ENCODE assay signal across 8 cellular contexts in genomic region chr11:57516061-57516443, GRCh38. TPM values are rescaled to one million over a fixed set of nuclear protein-coding genes. Genes with fewer than 3 reads are reported as not detected.
DNase-seq lines count a peak whose midpoint lies in the region; ATAC-seq and TF ChIP-seq lines count a peak whose summit lies in the region.

No MANE protein-coding gene starts in this region.

- no peaks in the 10 kb centered on the region for H3K9me3 ChIP-seq in left ventricle myocardium inferior (replicated peaks)
- no peaks in the 10 kb centered on the region for H3K9me3 ChIP-seq in uterus

- H3K27ac ChIP-seq in left ventricle myocardium inferior (replicated peaks): peak overlapping the region; percentile 79
- no peak overlapping the region for H3K27ac ChIP-seq in brain microvascular endothelial cell
- H3K27ac ChIP-seq in uterus: peak overlapping the region; percentile 84

- H3K4me1 ChIP-seq in left ventricle myocardium inferior (peaks cover 31% of the 10 kb centered on the region), uterus (no peaks in the 10 kb centered on the region)

- H3K36me3 ChIP-seq in left ventricle myocardium inferior: no peaks in the 10 kb centered on the region
- no peaks in the 10 kb centered on the region for H3K36me3 ChIP-seq in brain microvascular endothelial cell (replicated peaks)
- H3K36me3 ChIP-seq in uterus: no peaks in the 10 kb centered on the region

- no peaks in the 10 kb centered on the region for H3K9me3 Mint-ChIP-seq in mesothelial cell of epicardium

- H3K4me1 Mint-ChIP-seq in mesothelial cell of epicardium: peaks cover 11% of the 10 kb centered on the region

- H3K4me3 ChIP-seq in left ventricle myocardium inferior: peak overlapping the region; percentile 80
- peak overlapping the region; percentile 77 for H3K4me3 ChIP-seq in brain microvascular endothelial cell (ENCODE audit: low read depth, low read length)
- H3K4me3 ChIP-seq in uterus: peak overlapping the region; percentile 63 to 82

- TF ChIP-seq CTCF in left ventricle myocardium inferior (IDR thresholded peaks at IDR 0.05; ENCODE audit: borderline replicate concordance) (no peak), brain microvascular endothelial cell (IDR thresholded peaks at IDR 0.05; ENCODE audit: low read depth, low read length, missing control alignments) (no peak), mesothelial cell of epicardium (IDR thresholded peaks at IDR 0.05; ENCODE audit: unreplicated experiment) (no peak), uterus (IDR thresholded peaks at IDR 0.05) (no peak)

- H3K4me3 Mint-ChIP-seq in mesothelial cell of epicardium: peak overlapping the region; percentile 74

- no peak for ATAC-seq in left ventricle myocardium superior

- H3K27me3 ChIP-seq in left ventricle myocardium inferior (ENCODE audit: low read depth) (no peaks in the 10 kb centered on the region), brain microvascular endothelial cell (replicated peaks) (no peaks in the 10 kb centered on the region), uterus (no peaks in the 10 kb centered on the region)

- H3K27me3 Mint-ChIP-seq in mesothelial cell of epicardium (ENCODE audit: low read depth): peaks cover 73% of the 10 kb centered on the region

- no peaks in the 10 kb centered on the region for H3K36me3 Mint-ChIP-seq in mesothelial cell of epicardium

- no peak for TF ChIP-seq POLR2A in uterus (IDR thresholded peaks at IDR 0.05)

- no peak overlapping the region for H3K27ac Mint-ChIP-seq in mesothelial cell of epicardium

- intact Hi-C loops in left ventricle myocardium inferior (cut with micrococcal nuclease) (no loop called here), left ventricle myocardium superior (cut with micrococcal nuclease) (no loop called here), uterus (cut with DNase I; ENCODE audit: low total_unique reads) (no loop called here)

- in situ Hi-C loops in brain microvascular endothelial cell (cut with HindIII; ENCODE audit: low pct_ligation_motif_present, low sequenced_read_pairs): no loop called here

- DNase-seq in left ventricle myocardium inferior (no peak), left ventricle myocardium superior (no peak), brain microvascular endothelial cell (no peak), mesothelial cell of epicardium (ENCODE audit: low spot score in 2 of 2, unreplicated experiment in 2 of 2) (no peak), uterus (no peak), NCI-H1092 treated with DMSO at 0.1 percent for 48 hours (lab: John Stamatoyannopoulos, UW) (no peak)
- no peak for DNase-seq in stimulated activated CD4-positive, alpha-beta T cell treated with anti-CD3 and anti-CD28 coated beads, Interleukin-12 subunit alpha, Interleukin-12 subunit beta, amount 100 ng/mL, for 4 hours
- DNase-seq in activated CD8-positive, alpha-beta memory T cell treated with anti-CD3 and anti-CD28 coated beads for 24 hours: no peak

RNA-seq across cellular contexts. Expression of gene SLC43A1, which starts 0.6 kb away (rescaled TPM):
- 4.3 TPM for total RNA-seq in left ventricle myocardium inferior
- total RNA-seq in left ventricle myocardium superior: 4.5 TPM
- 2.1 to 3.3 TPM (median 2.8 TPM) in 3 replicates for total RNA-seq in mesothelial cell of epicardium
- total RNA-seq in uterus: 10 to 100 TPM; 13.1 to 48.4 (median 22.5) TPM

RNA-seq across cellular contexts. Expression of gene TIMM10, which starts 14.5 kb away (rescaled TPM):
- total RNA-seq in left ventricle myocardium inferior (61.0 TPM), left ventricle myocardium superior (56.7 TPM), mesothelial cell of epicardium (41.7 to 46.3 TPM (median 44.0 TPM) in 3 replicates), uterus (10 to 100 TPM in 3 of 4 donors, 1 to 10 TPM in 1; 7.7 to 47.4 (median 19.6) TPM)

RNA-seq across cellular contexts. Expression of gene SMTNL1, which starts 21.3 kb away (rescaled TPM):
- total RNA-seq in left ventricle myocardium inferior (not detected), left ventricle myocardium superior (not detected), mesothelial cell of epicardium (not detected in 3 replicates), uterus (not detected)

RNA-seq across cellular contexts. Expression of gene UBE2L6, which starts 51.4 kb away (rescaled TPM):
- 19.0 TPM for total RNA-seq in left ventricle myocardium inferior
- total RNA-seq in left ventricle myocardium superior: 18.0 TPM
- 35.5 to 41.4 TPM (median 39.2 TPM) in 3 replicates for total RNA-seq in mesothelial cell of epicardium
- total RNA-seq in uterus: 10 to 100 TPM; 28.3 to 87.9 (median 84.2) TPM

RNA-seq across cellular contexts. Expression of gene RTN4RL2, which starts 55.7 kb away (rescaled TPM):
- total RNA-seq in left ventricle myocardium inferior: 1.3 TPM
- 1.0 TPM for total RNA-seq in left ventricle myocardium superior
- 0.38 to 0.63 TPM (median 0.53 TPM) in 3 replicates for total RNA-seq in mesothelial cell of epicardium
- 1 to 10 TPM in 1 of 4 donors, not detected in 3; 1.7 TPM for total RNA-seq in uterus
